ENCODE assay signal across 28 cellular contexts in the genomic region with DNA sequence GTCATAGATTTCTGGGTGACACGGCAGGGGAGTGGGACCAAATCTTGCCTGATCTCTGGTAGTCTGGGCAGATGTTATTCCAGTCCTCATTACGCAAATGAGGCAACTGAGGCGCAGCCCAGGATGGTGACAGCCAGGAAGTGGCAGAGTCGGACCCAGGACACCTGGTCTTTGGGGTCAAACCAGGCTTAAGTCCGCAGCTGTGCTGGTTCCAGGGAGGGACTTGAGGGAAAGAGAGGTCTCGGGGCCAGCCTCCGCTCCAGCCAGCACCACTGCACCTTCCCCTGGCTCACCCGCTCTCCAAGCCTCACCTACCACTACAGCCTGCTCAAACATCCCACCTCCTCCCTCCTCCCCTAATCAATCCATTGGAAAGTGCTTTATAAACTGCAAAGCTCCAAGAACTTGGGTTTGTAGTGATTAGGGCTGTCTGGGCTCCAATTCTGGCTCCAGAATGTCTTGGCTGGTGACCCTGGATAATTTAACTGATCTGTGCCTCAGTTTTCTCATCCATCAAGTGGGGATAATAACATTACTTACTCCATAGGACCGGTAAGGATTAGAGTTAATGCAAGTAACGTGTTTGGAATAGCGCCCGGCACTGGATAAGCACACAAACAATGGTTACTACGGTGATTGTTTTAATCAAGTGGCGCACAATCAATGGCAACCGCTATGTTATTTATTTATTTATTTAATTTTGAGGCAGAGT. TPM values are rescaled to one million over a fixed set of nuclear protein-coding genes. Genes with fewer than 3 reads are reported as not detected.
DNase-seq lines count a peak whose midpoint lies in the region; FAIRE-seq and TF ChIP-seq lines count a peak whose summit lies in the region.
"Had no signal": no experiment of that assay in that cellular context is flagged by ENCODE, and none has a peak within 500 bp of the region (broad histone marks: within the 10 kb centered on the region; RNA-seq: fewer than 3 reads in every experiment).

No MANE protein-coding gene starts in this region.

- H2BK120ac ChIP-seq in mesendoderm (ENCODE audit: low read depth, low read length) = no peak overlapping the region

- H2BK15ac ChIP-seq in mesendoderm (replicated peaks; ENCODE audit: low read depth) = no peak overlapping the region

- H3K4me1 ChIP-seq in mammary epithelial cell (ENCODE audit: insufficient read depth, low read length) (peaks cover 15% of the 10 kb centered on the region), breast epithelium (no peaks in the 10 kb centered on the region), endodermal cell (ENCODE audit: control insufficient read depth, insufficient read depth, low read length) (no peaks in the 10 kb centered on the region), mesendoderm (ENCODE audit: control insufficient read depth, low read depth, low read length) (no peaks in the 10 kb centered on the region), PC-9 (replicated peaks; ENCODE audit: insufficient read depth) (peaks cover 8% of the 10 kb centered on the region)

- no peak overlapping the region for H2AFZ ChIP-seq in mammary epithelial cell (ENCODE audit: low read depth, low read length)
- no peak overlapping the region for H2AFZ ChIP-seq in PC-9

- no peak for TF ChIP-seq CTCF in mammary epithelial cell (conservative IDR thresholded peaks at IDR 0.05 in 1 of 2, IDR thresholded peaks at IDR 0.05 in 1 of 2; ENCODE audit: extremely low read depth in 1 of 2, insufficient read depth in 1 of 2, low read depth in 1 of 2, low read length in 2 of 2)
- no peak for TF ChIP-seq CTCF in breast epithelium (IDR thresholded peaks at IDR 0.05)
- TF ChIP-seq CTCF in endodermal cell (conservative IDR thresholded peaks at IDR 0.05) = no peak
- TF ChIP-seq CTCF in PC-9 (conservative IDR thresholded peaks at IDR 0.05) = no peak
- TF ChIP-seq CTCF in RWPE1 (conservative IDR thresholded peaks at IDR 0.05; ENCODE audit: low read depth) = no peak

- CTCF ChIA-PET in mammary epithelial cell (lab: Charles Lee; ENCODE audit: low non-redundant PET) = no interaction called here
- CTCF ChIA-PET in PC-9 (lab: Charles Lee) = interaction anchor here (1.0 kb wide), 1 partner anchor 8 kb away, joined by 4 read pairs; no protein-coding TSS in a partner anchor
- CTCF ChIA-PET in RWPE1 (lab: Yijun Ruan, JAX) = interaction anchor here (0.8 kb wide), 1 partner anchor 194 kb away, joined by 3 read pairs; no protein-coding TSS in a partner anchor

- no peaks in the 10 kb centered on the region for H4K20me1 ChIP-seq in mammary epithelial cell (ENCODE audit: insufficient read depth, low read length)
- no peaks in the 10 kb centered on the region for H4K20me1 ChIP-seq in PC-9 (ENCODE audit: insufficient read depth)

- H3K9me3 ChIP-seq in mammary epithelial cell (replicated peaks; ENCODE audit: insufficient read depth, low read length) (no peaks in the 10 kb centered on the region), breast epithelium (no peaks in the 10 kb centered on the region), endodermal cell (ENCODE audit: control insufficient read depth, low read length) (no peaks in the 10 kb centered on the region), PC-9 (ENCODE audit: insufficient read depth, low read depth) (no peaks in the 10 kb centered on the region)
- H3K9me3 ChIP-seq: left ventricle myocardium inferior, right lobe of liver, tibial nerve had no signal

- H3K27me3 Mint-ChIP-seq in endodermal cell (ENCODE audit: insufficient read depth) = peaks cover 36% of the 10 kb centered on the region

- H3K4me2 ChIP-seq in mammary epithelial cell (ENCODE audit: insufficient read depth, low read depth, low read length) = peak overlapping the region; percentile 90
- H3K4me2 ChIP-seq in mesendoderm (ENCODE audit: low read length) = peak overlapping the region; percentile 59
- H3K4me2 ChIP-seq in PC-9 = no peak overlapping the region

- H3K79me2 ChIP-seq in mammary epithelial cell (ENCODE audit: insufficient read depth, low read length) (no peaks in the 10 kb centered on the region), mesendoderm (ENCODE audit: control insufficient read depth, insufficient read depth, low read length) (no peaks in the 10 kb centered on the region), PC-9 (ENCODE audit: low read depth) (no peaks in the 10 kb centered on the region)

- no peak overlapping the region for H3K27ac Mint-ChIP-seq in endodermal cell
- H3K27ac Mint-ChIP-seq: activated B cell treated with CpG ODN at 0.5 μM for 24 hours; activated naive CD4-positive, alpha-beta T cell treated with anti-CD3 and anti-CD28 coated beads for 36 hours; dendritic cell treated with granulocyte-macrophage colony-stimulating factor and Interleukin-4, amounts not matched to agents 40 ng/mL and 50 ng/mL, for 4 days; IgD-negative memory B cell; mesothelial cell of epicardium; naive thymus-derived CD4-positive, alpha-beta T cell; stimulated activated naive CD8-positive, alpha-beta T cell treated with anti-CD3 and anti-CD28 coated beads, Interleukin-15, amount 100 ng/mL, for 72 hours had no signal

- WGBS in mammary epithelial cell (ENCODE audit: low coverage, missing lambda C conversion rate) = 85% methylated on average over 14 of the region's 15 CpGs
- WGBS in endodermal cell (ENCODE audit: insufficient coverage in 1 of 2, insufficient read length in 1 of 2), 2 experiments = 63 to 67% methylated on average over 10 to 13 of the region's 15 CpGs
- no CpG with 5 or more reads among the region's 15 CpGs for WGBS in mesendoderm (ENCODE audit: extremely low coverage, insufficient coverage, low lambda C conversion rate)

- H3K79me1 ChIP-seq in mesendoderm (ENCODE audit: low read length) = no peaks in the 10 kb centered on the region

- no peak overlapping the region for H4K5ac ChIP-seq in mesendoderm (ENCODE audit: low read length)

- H3K23ac ChIP-seq in mesendoderm (ENCODE audit: low read length) = peak overlapping the region; percentile 66

- H3K36me3 ChIP-seq in mammary epithelial cell (ENCODE audit: insufficient read depth, low read length) (no peaks in the 10 kb centered on the region), breast epithelium (no peaks in the 10 kb centered on the region), endodermal cell (ENCODE audit: control insufficient read depth, insufficient read depth, low read length) (no peaks in the 10 kb centered on the region), mesendoderm (ENCODE audit: control insufficient read depth, insufficient read depth, low read length) (no peaks in the 10 kb centered on the region), PC-9 (ENCODE audit: low read depth) (no peaks in the 10 kb centered on the region)
- H3K36me3 ChIP-seq: left ventricle myocardium inferior, right lobe of liver, tibial nerve had no signal

- peaks cover 6% of the 10 kb centered on the region for H3K27me3 ChIP-seq in mammary epithelial cell (ENCODE audit: insufficient read depth, low read length)
- peaks cover 12 to 56% of the 10 kb centered on the region in 2 donors for H3K27me3 ChIP-seq in breast epithelium
- peaks cover 38% of the 10 kb centered on the region for H3K27me3 ChIP-seq in endodermal cell (ENCODE audit: control insufficient read depth, insufficient read depth, low read length, poor library complexity, severe bottlenecking)
- H3K27me3 ChIP-seq in mesendoderm (ENCODE audit: insufficient read depth, low read length, poor library complexity) = peaks cover 2% of the 10 kb centered on the region
- peaks cover 18% of the 10 kb centered on the region; the same call in 1 of the 2 replicates for H3K27me3 ChIP-seq in PC-9 (ENCODE audit: insufficient read depth, low read depth)

- BruUV-seq in mammary epithelial cell (replicated peaks; lab: Mats Ljungman, UMichigan) = no TSS peak
- no TSS peak for BruUV-seq in PC-9 (replicated peaks; lab: Mats Ljungman, UMichigan)

- no peak for FAIRE-seq in RCC 7860 (lab: Jason Lieb, UNC)

- H3K4me3 ChIP-seq in mammary epithelial cell (replicated peaks in 1 of 3; ENCODE audit: insufficient read depth in 1 of 3, low read depth in 2 of 3, low read length in 3 of 3) (peak overlapping the region in 1 of 3 experiments; percentile 36), breast epithelium (peak overlapping the region in 1 of 3 donors; percentile 46), endodermal cell (ENCODE audit: low read length) (peak overlapping the region; percentile 66), mesendoderm (ENCODE audit: low read length) (no peak overlapping the region), PC-9 (no peak overlapping the region)
- H3K4me3 ChIP-seq: right lobe of liver, tibial nerve had no signal

- peaks cover 6% of the 10 kb centered on the region; the same call in 1 of the 2 replicates for H3F3A ChIP-seq in PC-9 (ENCODE audit: insufficient read depth, low read depth)

- no peak for TF ChIP-seq POLR2A in breast epithelium (IDR thresholded peaks at IDR 0.05)

- H3K4me3 Mint-ChIP-seq in endodermal cell = peak overlapping the region; percentile 52
- H3K4me3 Mint-ChIP-seq: activated B cell treated with CpG ODN at 0.5 μM for 24 hours; activated naive CD4-positive, alpha-beta T cell treated with anti-CD3 and anti-CD28 coated beads for 36 hours; dendritic cell treated with granulocyte-macrophage colony-stimulating factor and Interleukin-4, amounts not matched to agents 40 ng/mL and 50 ng/mL, for 4 days; mesothelial cell of epicardium had no signal

- H3K9ac ChIP-seq in mammary epithelial cell (ENCODE audit: insufficient read depth, low read length) = no peak overlapping the region
- H3K9ac ChIP-seq in endodermal cell (ENCODE audit: extremely low read depth, low read length, poor library complexity, severe bottlenecking) = no peak overlapping the region
- peak overlapping the region; percentile 54 for H3K9ac ChIP-seq in mesendoderm (ENCODE audit: low read length)

- POLR2A ChIA-PET in PC-9 (lab: Charles Lee; ENCODE audit: unreplicated experiment) (no interaction called here), RWPE1 (lab: Yijun Ruan, JAX; ENCODE audit: low non-redundant PET) (no interaction called here)

- H2BK5ac ChIP-seq in mesendoderm (ENCODE audit: low read length) = no peak overlapping the region

- no peak overlapping the region for H3K4ac ChIP-seq in mesendoderm (ENCODE audit: low read depth, low read length)

- dilution Hi-C loops in mammary epithelial cell (cut with HindIII; ENCODE audit: low sequenced_read_pairs) = no loop called here

- H3K27ac ChIP-seq in mammary epithelial cell (ENCODE audit: insufficient read depth, low read depth, low read length) (no peak overlapping the region), breast epithelium (no peak overlapping the region), endodermal cell (ENCODE audit: low read depth, low read length) (no peak overlapping the region), mesendoderm (ENCODE audit: low read depth, low read length) (no peak overlapping the region), PC-9 (no peak overlapping the region), RWPE1 (no peak overlapping the region)
- H3K27ac ChIP-seq: left ventricle myocardium inferior, right lobe of liver, tibial nerve had no signal

- no peaks in the 10 kb centered on the region for H3K4me1 Mint-ChIP-seq in endodermal cell
- H3K4me1 Mint-ChIP-seq: IgD-negative memory B cell, mesothelial cell of epicardium had no signal

- intact Hi-C loops in mammary epithelial cell (cut with micrococcal nuclease) = no loop called here
- intact Hi-C loops in breast epithelium (cut with DNase I; ENCODE audit: low total_unique reads) = no loop called here
- intact Hi-C loops in PC-9 (cut with micrococcal nuclease; ENCODE audit: unreplicated experiment) = no loop called here

- in situ Hi-C loops in mammary epithelial cell (cut with MboI; ENCODE audit: low sequenced_read_pairs in 2 of 2) = loop anchor here in 1 of 2 donors (10.0 kb wide), 1 partner anchor 52 kb away; no protein-coding TSS in a partner anchor

- no peak overlapping the region for H2AK5ac ChIP-seq in mesendoderm (ENCODE audit: low read length)

- no peak overlapping the region for H3K18ac ChIP-seq in mesendoderm (ENCODE audit: low read length)

- H3K9me3 Mint-ChIP-seq in endodermal cell = no peaks in the 10 kb centered on the region
- H3K9me3 Mint-ChIP-seq: activated B cell treated with CpG ODN at 0.5 μM for 24 hours; activated naive CD4-positive, alpha-beta T cell treated with anti-CD3 and anti-CD28 coated beads for 36 hours; dendritic cell treated with granulocyte-macrophage colony-stimulating factor and Interleukin-4, amounts not matched to agents 40 ng/mL and 50 ng/mL, for 4 days; IgD-negative memory B cell; mesothelial cell of epicardium; naive thymus-derived CD4-positive, alpha-beta T cell; stimulated activated naive CD8-positive, alpha-beta T cell treated with anti-CD3 and anti-CD28 coated beads, Interleukin-15, amount 100 ng/mL, for 72 hours had no signal

- H3K36me3 Mint-ChIP-seq in endodermal cell (ENCODE audit: low read depth) = no peaks in the 10 kb centered on the region
- H3K36me3 Mint-ChIP-seq: IgD-negative memory B cell; mesothelial cell of epicardium; naive thymus-derived CD4-positive, alpha-beta T cell had no signal

- no peak for DNase-seq in mammary epithelial cell
- DNase-seq in breast epithelium (ENCODE audit: low spot score in 2 of 2) = no peak
- DNase-seq in endodermal cell = no peak
- peak; percentile 23 for DNase-seq in mesendoderm
- no peak for DNase-seq in PC-9
- no peak for DNase-seq in NCI-H2081 treated with DMSO at 0.1 percent for 48 hours (lab: John Stamatoyannopoulos, UW)
- DNase-seq in RWPE1 (ENCODE audit: low spot score) = no peak
- no peak for DNase-seq in RCC 7860 (ENCODE audit: low spot score)
- DNase-seq: activated B cell treated with CpG ODN at 0.5 μM for 24 hours, DMS79, HCEC 1CT, left ventricle myocardium inferior, NCI-H1105, NCI-H2029 treated with DMSO at 0.1 percent for 48 hours, PC-3, SIG-M5, SW 1271, T1000 had no signal

- H3K56ac ChIP-seq in mesendoderm (ENCODE audit: low read length) = peak overlapping the region; percentile 60

- H4K8ac ChIP-seq in mesendoderm (ENCODE audit: low read depth, low read length) = no peak overlapping the region

- H3K9me2 ChIP-seq in PC-9 (ENCODE audit: insufficient read depth) = no peaks in the 10 kb centered on the region

RNA-seq across cellular contexts. Expression of a gene that starts 0.5 kb away (rescaled TPM):
- total RNA-seq in mammary epithelial cell = under 1 TPM in 1 of 2 donors, not detected in 1; 0.17 TPM
- 0.05 TPM for polyA plus RNA-seq in mammary epithelial cell
- polyA minus RNA-seq in mammary epithelial cell = not detected
- total RNA-seq in breast epithelium = not detected
- under 1 TPM; 0.68 to 0.73 TPM for total RNA-seq in endodermal cell
- polyA plus RNA-seq in endodermal cell (2013, experiment 1 of 2) = 0.11 TPM
- not detected for polyA plus RNA-seq in endodermal cell (2013, experiment 2 of 2)
- polyA plus RNA-seq in mesendoderm (2013, experiment 1 of 2) = 2.0 TPM
- 2.3 TPM for polyA plus RNA-seq in mesendoderm (2013, experiment 2 of 2)
- total RNA-seq in PC-9 (2021) = not detected in 2 replicates
- total RNA-seq: A172; activated B cell treated with CpG ODN at 0.5 μM for 24 hours; activated naive CD4-positive, alpha-beta T cell treated with anti-CD3 and anti-CD28 coated beads for 36 hours; left ventricle myocardium inferior; mesothelial cell of epicardium; naive thymus-derived CD4-positive, alpha-beta T cell; osteocyte; PC-3; tibial nerve had no signal
- polyA plus RNA-seq: IgD-negative memory B cell; naive thymus-derived CD4-positive, alpha-beta T cell had no signal

RNA-seq across cellular contexts. Expression of a gene that starts 30.0 kb away (rescaled TPM):
- 1 to 10 TPM in 1 of 2 donors, under 1 TPM in 1; 0.82 to 1.5 TPM for total RNA-seq in mammary epithelial cell
- polyA plus RNA-seq in mammary epithelial cell = 0.11 TPM
- polyA minus RNA-seq in mammary epithelial cell = not detected
- 1 to 10 TPM in 1 of 3 donors, under 1 TPM in 1, not detected in 1; 0.98 to 2.9 TPM for total RNA-seq in breast epithelium
- total RNA-seq in endodermal cell = 10 to 100 TPM; 11.4 to 12.7 TPM
- polyA plus RNA-seq in endodermal cell (2013, experiment 1 of 2) = 15.4 TPM
- polyA plus RNA-seq in endodermal cell (2013, experiment 2 of 2) = 13.5 TPM
- polyA plus RNA-seq in mesendoderm (2013, experiment 1 of 2) = 3.9 TPM
- 3.7 TPM for polyA plus RNA-seq in mesendoderm (2013, experiment 2 of 2)
- 3.2 and 3.4 TPM in 2 replicates for total RNA-seq in PC-9 (2021)
- total RNA-seq: activated B cell treated with CpG ODN at 0.5 μM for 24 hours; activated naive CD4-positive, alpha-beta T cell treated with anti-CD3 and anti-CD28 coated beads for 36 hours; naive thymus-derived CD4-positive, alpha-beta T cell; osteocyte; PC-3 had no signal
- polyA plus RNA-seq: IgD-negative memory B cell; naive thymus-derived CD4-positive, alpha-beta T cell had no signal

RNA-seq across cellular contexts. Expression of a gene that starts 31.3 kb away (rescaled TPM):
- total RNA-seq in mammary epithelial cell = 10 to 100 TPM in 1 of 2 donors, 1 to 10 TPM in 1; 6.2 to 13.2 TPM
- polyA plus RNA-seq in mammary epithelial cell = 9.2 TPM
- polyA minus RNA-seq in mammary epithelial cell = 48.0 TPM
- total RNA-seq in breast epithelium = 1 to 10 TPM; 2.4 to 3.1 (median 2.9) TPM
- total RNA-seq in endodermal cell = 10 to 100 TPM; 48.1 to 52.6 TPM
- polyA plus RNA-seq in endodermal cell (2013, experiment 1 of 2) = 30.0 TPM
- 34.4 TPM for polyA plus RNA-seq in endodermal cell (2013, experiment 2 of 2)
- 19.5 TPM for polyA plus RNA-seq in mesendoderm (2013, experiment 1 of 2)
- 17.6 TPM for polyA plus RNA-seq in mesendoderm (2013, experiment 2 of 2)
- 22.2 and 26.8 TPM in 2 replicates for total RNA-seq in PC-9 (2021)
- total RNA-seq: left ventricle myocardium inferior had no signal
- polyA plus RNA-seq: IgD-negative memory B cell; naive thymus-derived CD4-positive, alpha-beta T cell had no signal
